In the genomic region with DNA sequence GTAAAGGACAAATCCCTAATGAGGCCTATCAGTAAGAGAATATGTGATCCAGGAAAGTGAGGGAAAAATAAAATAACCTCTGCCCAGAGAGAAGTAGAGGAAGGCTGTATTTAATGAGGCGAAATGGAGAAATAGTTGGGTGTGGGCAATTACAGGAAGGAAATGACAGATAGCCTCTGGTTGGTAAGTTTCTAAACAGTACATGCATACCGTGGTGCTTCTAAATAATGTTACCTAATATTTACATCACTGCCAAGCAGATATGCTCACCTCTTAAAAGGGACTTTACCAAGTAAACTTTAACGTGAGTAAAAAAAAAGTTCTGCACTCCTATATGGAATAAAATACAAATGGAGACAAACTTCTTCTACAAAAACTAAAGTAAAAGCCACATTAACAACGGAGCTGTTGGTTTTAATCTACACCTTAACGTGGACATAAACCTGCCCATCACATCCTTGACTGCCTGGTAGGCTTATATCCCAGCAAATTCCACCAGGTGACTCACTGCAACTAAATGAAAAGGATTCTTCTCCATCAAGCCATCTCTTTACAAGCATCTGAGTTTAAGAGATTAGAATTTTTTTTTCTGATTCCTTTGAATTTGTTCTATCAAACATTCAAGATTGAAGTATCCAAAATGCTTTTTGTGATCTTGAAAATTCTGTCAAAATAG, we compare ENCODE assay signal across 1 cellular context.
TF ChIP-seq lines count a peak whose summit lies in the region.

No MANE protein-coding gene starts in this region.

TF ChIP-seq in SK-N-SH, 30 proteins besides CTCF, POLR2A, EP300 and RAD21:
- TF ChIP-seq SIN3A (IDR thresholded peaks at IDR 0.05; ENCODE audit: borderline replicate concordance, low read depth, low read length) (no peak), TCF12 (IDR thresholded peaks at IDR 0.05) (peak; percentile 25; the same call in 1 of the 2 replicates), GATA2 (CRISPR knock-in tag; IDR thresholded peaks at IDR 0.05) (no peak), FOSL2 (IDR thresholded peaks at IDR 0.05; ENCODE audit: borderline replicate concordance, low read depth) (peak; percentile 44; the same call in 1 of the 2 replicates), FOXM1 (IDR thresholded peaks at IDR 0.05; ENCODE audit: low read depth) (no peak), RFX5 (IDR thresholded peaks at IDR 0.05; ENCODE audit: low read length) (no peak), POLR2AphosphoS5 (IDR thresholded peaks at IDR 0.05; ENCODE audit: low read depth, low read length) (no peak)
- TF ChIP-seq, protein P1, sequence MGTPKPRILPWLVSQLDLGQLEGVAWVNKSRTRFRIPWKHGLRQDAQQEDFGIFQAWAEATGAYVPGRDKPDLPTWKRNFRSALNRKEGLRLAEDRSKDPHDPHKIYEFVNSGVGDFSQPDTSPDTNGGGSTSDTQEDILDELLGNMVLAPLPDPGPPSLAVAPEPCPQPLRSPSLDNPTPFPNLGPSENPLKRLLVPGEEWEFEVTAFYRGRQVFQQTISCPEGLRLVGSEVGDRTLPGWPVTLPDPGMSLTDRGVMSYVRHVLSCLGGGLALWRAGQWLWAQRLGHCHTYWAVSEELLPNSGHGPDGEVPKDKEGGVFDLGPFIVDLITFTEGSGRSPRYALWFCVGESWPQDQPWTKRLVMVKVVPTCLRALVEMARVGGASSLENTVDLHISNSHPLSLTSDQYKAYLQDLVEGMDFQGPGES (IDR thresholded peaks at IDR 0.05; ENCODE audit: low read depth, low read length), result no peak
- TF ChIP-seq, protein P2, sequence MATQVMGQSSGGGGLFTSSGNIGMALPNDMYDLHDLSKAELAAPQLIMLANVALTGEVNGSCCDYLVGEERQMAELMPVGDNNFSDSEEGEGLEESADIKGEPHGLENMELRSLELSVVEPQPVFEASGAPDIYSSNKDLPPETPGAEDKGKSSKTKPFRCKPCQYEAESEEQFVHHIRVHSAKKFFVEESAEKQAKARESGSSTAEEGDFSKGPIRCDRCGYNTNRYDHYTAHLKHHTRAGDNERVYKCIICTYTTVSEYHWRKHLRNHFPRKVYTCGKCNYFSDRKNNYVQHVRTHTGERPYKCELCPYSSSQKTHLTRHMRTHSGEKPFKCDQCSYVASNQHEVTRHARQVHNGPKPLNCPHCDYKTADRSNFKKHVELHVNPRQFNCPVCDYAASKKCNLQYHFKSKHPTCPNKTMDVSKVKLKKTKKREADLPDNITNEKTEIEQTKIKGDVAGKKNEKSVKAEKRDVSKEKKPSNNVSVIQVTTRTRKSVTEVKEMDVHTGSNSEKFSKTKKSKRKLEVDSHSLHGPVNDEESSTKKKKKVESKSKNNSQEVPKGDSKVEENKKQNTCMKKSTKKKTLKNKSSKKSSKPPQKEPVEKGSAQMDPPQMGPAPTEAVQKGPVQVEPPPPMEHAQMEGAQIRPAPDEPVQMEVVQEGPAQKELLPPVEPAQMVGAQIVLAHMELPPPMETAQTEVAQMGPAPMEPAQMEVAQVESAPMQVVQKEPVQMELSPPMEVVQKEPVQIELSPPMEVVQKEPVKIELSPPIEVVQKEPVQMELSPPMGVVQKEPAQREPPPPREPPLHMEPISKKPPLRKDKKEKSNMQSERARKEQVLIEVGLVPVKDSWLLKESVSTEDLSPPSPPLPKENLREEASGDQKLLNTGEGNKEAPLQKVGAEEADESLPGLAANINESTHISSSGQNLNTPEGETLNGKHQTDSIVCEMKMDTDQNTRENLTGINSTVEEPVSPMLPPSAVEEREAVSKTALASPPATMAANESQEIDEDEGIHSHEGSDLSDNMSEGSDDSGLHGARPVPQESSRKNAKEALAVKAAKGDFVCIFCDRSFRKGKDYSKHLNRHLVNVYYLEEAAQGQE (IDR thresholded peaks at IDR 0.05; ENCODE audit: low read depth, low read length), result no peak
